ENCODE assay signal across 21 cellular contexts in genomic region chr2:55999790-56000189, GRCh38.
"Had no signal": no experiment of that assay in that cellular context is flagged by ENCODE, and none has a peak within 500 bp of the region (broad histone marks: within the 10 kb centered on the region; RNA-seq: fewer than 3 reads in every experiment).

No MANE protein-coding gene starts in this region.

- DNase-seq: activated B cell treated with CpG ODN at 0.5 μM for 24 hours; activated CD4-positive, alpha-beta memory T cell treated with anti-CD3 and anti-CD28 coated beads for 36 hours; activated CD4-positive, alpha-beta T cell treated with anti-CD3 and anti-CD28 coated beads for 1 hour; activated CD4-positive, alpha-beta T cell treated with anti-CD3 and anti-CD28 coated beads, Interleukin-2, amount 10 ng/mL, durations not matched to agents 24 days and 14 days; activated CD8-positive, alpha-beta memory T cell treated with anti-CD3 and anti-CD28 coated beads for 24 hours; activated effector memory CD4-positive, alpha-beta T cell treated with anti-CD3 and anti-CD28 coated beads, Interleukin-2, amount 50 U/mL, for 16 hours; activated naive CD4-positive, alpha-beta T cell treated with anti-CD3 and anti-CD28 coated beads for 36 hours; activated T-cell treated with anti-CD3 and anti-CD28 coated beads, Interleukin-2, amount 50 U/mL, for 4 hours; amygdala; cerebellar nuclear complex; Karpas-422; MM.1S; NCI-H1105; NCI-H1436; NCI-H1694 treated with DMSO at 0.1 percent for 48 hours; NCI-H2029 treated with DMSO at 0.1 percent for 48 hours; NCI-H446; NCI-H524; PC-3; SHP77 treated with DMSO at 0.1 percent for 48 hours; T-helper 9 cell had no signal

- ATAC-seq: activated T-cell treated with anti-CD3 and anti-CD28 coated beads, Interleukin-2, amount 50 U/mL, for 4 hours; PC-3 had no signal
